Comparison of ENCODE assay signal across 8 cellular contexts in the genomic region with DNA sequence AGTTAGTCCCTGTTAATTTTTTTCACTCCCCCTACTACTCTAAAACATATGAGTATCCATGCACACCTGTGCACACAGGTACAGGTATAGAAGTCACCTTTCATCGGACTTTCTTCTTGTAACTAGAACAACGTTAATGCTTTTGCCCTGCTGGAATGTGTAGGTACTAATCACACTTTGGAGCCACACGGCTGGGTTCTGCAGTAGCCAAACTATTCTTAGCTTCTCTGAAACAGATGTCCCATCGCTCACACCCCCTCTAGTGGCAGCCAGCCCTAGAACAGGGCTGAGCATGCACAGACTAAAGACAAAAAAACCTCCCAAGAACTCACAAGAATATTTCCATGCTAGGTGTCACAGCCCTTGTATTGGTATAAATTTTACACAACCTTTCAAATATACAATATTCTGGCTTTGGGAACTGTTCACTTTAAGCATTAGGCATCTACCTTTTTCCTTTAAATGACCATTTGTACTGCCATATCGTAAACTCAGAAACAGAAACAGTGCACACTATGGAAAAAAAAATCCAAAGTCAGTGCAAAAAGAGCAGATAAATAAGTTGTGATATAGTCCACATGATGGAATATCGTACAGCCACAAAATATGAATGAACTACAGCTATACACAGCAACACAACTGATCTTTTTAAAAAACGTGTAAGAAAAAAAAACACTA.
DNase-seq lines count a peak whose midpoint lies in the region; ATAC-seq and TF ChIP-seq lines count a peak whose summit lies in the region.

No MANE protein-coding gene starts in this region.

- BruUV-seq in IMR-90 (replicated peaks; lab: Mats Ljungman, UMichigan): no TSS peak

- H3K9me3 ChIP-seq in IMR-90 (ENCODE audit: control insufficient read depth, insufficient read depth, low read length) (no peaks in the 10 kb centered on the region), smooth muscle cell (replicated peaks; ENCODE audit: low read depth) (no peaks in the 10 kb centered on the region)

- intact Hi-C loops in IMR-90 (cut with micrococcal nuclease): loop anchor here (5.0 kb wide), 2 partner anchors 391 to 649 kb away; no protein-coding TSS in a partner anchor

- H3K14ac ChIP-seq in IMR-90 (replicated peaks; ENCODE audit: low read depth, low read length): no peak overlapping the region

- no peak overlapping the region for H2BK15ac ChIP-seq in IMR-90 (ENCODE audit: low read depth, low read length)

- no peak overlapping the region for H4K5ac ChIP-seq in IMR-90 (ENCODE audit: low read depth, low read length)

- H3K4me2 ChIP-seq in IMR-90 (ENCODE audit: low read depth, low read length) (no peak overlapping the region), smooth muscle cell (no peak overlapping the region)

- no peaks in the 10 kb centered on the region for H3K9me1 ChIP-seq in IMR-90 (ENCODE audit: insufficient read depth, low read length)

- no peak overlapping the region for H3K56ac ChIP-seq in IMR-90 (ENCODE audit: extremely low read depth, insufficient read depth, low read length)

- DNase-seq in GM06990 (ENCODE audit: extremely low read depth, insufficient read length) (no peak), IMR-90 (peak; percentile 55), hepatic stellate cell (ENCODE audit: low spot score) (peak; percentile 57), smooth muscle cell (lab: John Stamatoyannopoulos, UW; ENCODE audit: unreplicated experiment) (peak; percentile 7), NK-92 (lab: John Stamatoyannopoulos, UW; ENCODE audit: unreplicated experiment) (no peak)

- H3K4me1 ChIP-seq in IMR-90 (ENCODE audit: control insufficient read depth, insufficient read depth, low read length) (no peaks in the 10 kb centered on the region), smooth muscle cell (ENCODE audit: low read depth) (no peaks in the 10 kb centered on the region)

- H2AFZ ChIP-seq in IMR-90 (replicated peaks; ENCODE audit: low read length, poor library complexity): no peak overlapping the region
- H2AFZ ChIP-seq in smooth muscle cell (ENCODE audit: low read depth): no peak overlapping the region

- H3K27ac ChIP-seq in IMR-90 (ENCODE audit: insufficient read depth, low read length) (no peak overlapping the region), angular gyrus (ENCODE audit: low read depth, low read length) (peak overlapping the region; percentile 32), smooth muscle cell (ENCODE audit: low read depth) (no peak overlapping the region)

- H2AK5ac ChIP-seq in IMR-90 (ENCODE audit: low read depth, low read length): no peak overlapping the region

- H4K8ac ChIP-seq in IMR-90 (ENCODE audit: low read depth in 2 of 2, low read length in 2 of 2): no peak overlapping the region

- POLR2A ChIA-PET in IMR-90 (lab: Charles Lee; ENCODE audit: unreplicated experiment): no interaction called here

- dilution Hi-C loops in IMR-90 (cut with HindIII; ENCODE audit: low sequenced_read_pairs, unreplicated experiment): no loop called here

- TF ChIP-seq CTCF in GM06990 (IDR thresholded peaks at IDR 0.05; ENCODE audit: insufficient read depth, low read length, poor library complexity, severe bottlenecking): peak; percentile 89
- TF ChIP-seq CTCF in IMR-90 (conservative IDR thresholded peaks at IDR 0.05; ENCODE audit: low read depth, low read length): peak; percentile 73
- peak; percentile 88 for TF ChIP-seq CTCF in smooth muscle cell (IDR thresholded peaks at IDR 0.05; ENCODE audit: borderline replicate concordance, insufficient read depth, poor library complexity, severe bottlenecking)

- in situ Hi-C loops in IMR-90 (cut with MboI; ENCODE audit: low sequenced_read_pairs): no loop called here

- no CpG with 5 or more reads among the region's 7 CpGs for WGBS in IMR-90 (ENCODE audit: extremely low coverage in 2 of 2, insufficient read length in 1 of 2), 2 experiments
- WGBS in smooth muscle cell (ENCODE audit: low lambda C conversion rate): 34% methylated on average over 7 of the region's 7 CpGs

- H3K79me2 ChIP-seq in smooth muscle cell (ENCODE audit: low read depth): no peaks in the 10 kb centered on the region

- no peak overlapping the region for H3K4ac ChIP-seq in IMR-90 (ENCODE audit: low read depth, low read length)

- H2BK5ac ChIP-seq in IMR-90 (ENCODE audit: low read depth, low read length, poor library complexity, severe bottlenecking): no peak overlapping the region

- H3K36me3 ChIP-seq in GM06990 (ENCODE audit: control insufficient read depth, insufficient read depth, low read length) (no peaks in the 10 kb centered on the region), IMR-90 (ENCODE audit: control insufficient read depth, insufficient read depth, low read length) (no peaks in the 10 kb centered on the region), smooth muscle cell (ENCODE audit: low read depth) (no peaks in the 10 kb centered on the region)

- H4K20me1 ChIP-seq in IMR-90 (ENCODE audit: insufficient read depth, low read length) (no peaks in the 10 kb centered on the region), smooth muscle cell (ENCODE audit: low read depth) (no peaks in the 10 kb centered on the region)

- H3F3A ChIP-seq in smooth muscle cell (ENCODE audit: low read depth): no peaks in the 10 kb centered on the region

- ATAC-seq in GM21737 (IDR thresholded peaks at IDR 0.05; ENCODE audit: unreplicated experiment) (peak; percentile 81), IMR-90 (ENCODE audit: low read depth) (peak; percentile 98), SK-N-SH treated with all-trans-retinoic acid at 6 μM for 48 hours (peak; percentile 99)

- H3K9ac ChIP-seq in IMR-90 (ENCODE audit: low read depth, low read length) (no peak overlapping the region), smooth muscle cell (ENCODE audit: low read depth) (no peak overlapping the region)

- no peak for TF ChIP-seq POLR2A in IMR-90 (IDR thresholded peaks at IDR 0.05; ENCODE audit: low read depth, low read length)

- no peaks in the 10 kb centered on the region for H3K79me1 ChIP-seq in IMR-90 (ENCODE audit: low read depth in 1 of 2, low read length in 2 of 2)

- H3K18ac ChIP-seq in IMR-90 (ENCODE audit: low read depth, low read length): no peak overlapping the region

- no peak overlapping the region for H3K4me3 ChIP-seq in GM06990 (replicated peaks; ENCODE audit: low read depth, low read length)
- H3K4me3 ChIP-seq in IMR-90 (ENCODE audit: insufficient read depth, low read depth, low read length): no peak overlapping the region
- no peak overlapping the region for H3K4me3 ChIP-seq in smooth muscle cell

- TF ChIP-seq RAD21 in IMR-90 (IDR thresholded peaks at IDR 0.05; ENCODE audit: low read length): peak; percentile 62

- no peaks in the 10 kb centered on the region for H3K27me3 ChIP-seq in GM06990 (replicated peaks; ENCODE audit: control insufficient read depth, insufficient read depth, low read length)
- peaks cover 11% of the 10 kb centered on the region for H3K27me3 ChIP-seq in IMR-90 (ENCODE audit: control insufficient read depth, insufficient read depth, low read length)
- H3K27me3 ChIP-seq in smooth muscle cell (ENCODE audit: low read depth): no peaks in the 10 kb centered on the region

- CTCF ChIA-PET in IMR-90 (lab: Yijun Ruan, JAX): interaction anchor here (0.9 to 3.1 kb wide), 9 partner anchors 8 to 72 kb away, joined by 3 to 11 read pairs (median 5); no protein-coding TSS in a partner anchor

- H2AK9ac ChIP-seq in IMR-90 (replicated peaks; ENCODE audit: low read depth, low read length, poor library complexity): no peak overlapping the region

- no peak overlapping the region for H2BK120ac ChIP-seq in IMR-90 (ENCODE audit: low read depth, low read length)

- no peak overlapping the region for H3K23ac ChIP-seq in IMR-90 (ENCODE audit: low read depth, low read length)

- no peak overlapping the region for H4K91ac ChIP-seq in IMR-90 (ENCODE audit: insufficient read depth, low read depth, low read length)

- no peak overlapping the region for H2BK20ac ChIP-seq in IMR-90 (ENCODE audit: low read depth, low read length)

TF ChIP-seq in IMR-90, 13 proteins besides CTCF, POLR2A, EP300 and RAD21:
- peak; percentile 63 for TF ChIP-seq SMC3 (IDR thresholded peaks at IDR 0.05; ENCODE audit: low read depth, low read length)
- TF ChIP-seq CHD1 (IDR thresholded peaks at IDR 0.05; ENCODE audit: low read depth, low read length): no peak

TF ChIP-seq in SK-N-SH treated with all-trans-retinoic acid at 6 μM for 48 hours, 23 proteins besides CTCF, POLR2A, EP300 and RAD21 (continues in another document):
- TF ChIP-seq ZNF8 (CRISPR knock-in tag; IDR thresholded peaks at IDR 0.05) (no peak), CSDC2 (CRISPR knock-in tag; IDR thresholded peaks at IDR 0.05) (no peak), BACH2 (CRISPR knock-in tag; IDR thresholded peaks at IDR 0.05; ENCODE audit: borderline replicate concordance) (no peak), ZFP30 (CRISPR knock-in tag; IDR thresholded peaks at IDR 0.05) (no peak), TCF4 (CRISPR knock-in tag; IDR thresholded peaks at IDR 0.05; ENCODE audit: borderline replicate concordance) (no peak), ZFP3 (CRISPR knock-in tag; IDR thresholded peaks at IDR 0.05) (no peak), ARNTL (CRISPR knock-in tag; IDR thresholded peaks at IDR 0.05; ENCODE audit: borderline replicate concordance, low read depth) (no peak)
- TF ChIP-seq, protein P1, sequence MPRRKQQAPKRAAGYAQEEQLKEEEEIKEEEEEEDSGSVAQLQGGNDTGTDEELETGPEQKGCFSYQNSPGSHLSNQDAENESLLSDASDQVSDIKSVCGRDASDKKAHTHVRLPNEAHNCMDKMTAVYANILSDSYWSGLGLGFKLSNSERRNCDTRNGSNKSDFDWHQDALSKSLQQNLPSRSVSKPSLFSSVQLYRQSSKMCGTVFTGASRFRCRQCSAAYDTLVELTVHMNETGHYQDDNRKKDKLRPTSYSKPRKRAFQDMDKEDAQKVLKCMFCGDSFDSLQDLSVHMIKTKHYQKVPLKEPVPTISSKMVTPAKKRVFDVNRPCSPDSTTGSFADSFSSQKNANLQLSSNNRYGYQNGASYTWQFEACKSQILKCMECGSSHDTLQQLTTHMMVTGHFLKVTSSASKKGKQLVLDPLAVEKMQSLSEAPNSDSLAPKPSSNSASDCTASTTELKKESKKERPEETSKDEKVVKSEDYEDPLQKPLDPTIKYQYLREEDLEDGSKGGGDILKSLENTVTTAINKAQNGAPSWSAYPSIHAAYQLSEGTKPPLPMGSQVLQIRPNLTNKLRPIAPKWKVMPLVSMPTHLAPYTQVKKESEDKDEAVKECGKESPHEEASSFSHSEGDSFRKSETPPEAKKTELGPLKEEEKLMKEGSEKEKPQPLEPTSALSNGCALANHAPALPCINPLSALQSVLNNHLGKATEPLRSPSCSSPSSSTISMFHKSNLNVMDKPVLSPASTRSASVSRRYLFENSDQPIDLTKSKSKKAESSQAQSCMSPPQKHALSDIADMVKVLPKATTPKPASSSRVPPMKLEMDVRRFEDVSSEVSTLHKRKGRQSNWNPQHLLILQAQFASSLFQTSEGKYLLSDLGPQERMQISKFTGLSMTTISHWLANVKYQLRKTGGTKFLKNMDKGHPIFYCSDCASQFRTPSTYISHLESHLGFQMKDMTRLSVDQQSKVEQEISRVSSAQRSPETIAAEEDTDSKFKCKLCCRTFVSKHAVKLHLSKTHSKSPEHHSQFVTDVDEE (CRISPR knock-in tag; IDR thresholded peaks at IDR 0.05): no peak

Comparison
In these comparisons a context has a peak if more than half of its experiments do, and no peak if none do; other contexts are left out.
1. DNase-seq: peak in IMR-90 (single experiment), hepatic stellate cell (single experiment) and smooth muscle cell (single experiment); none in GM06990 (single experiment) and NK-92 (single experiment).
2. Peak in every context shown above with its lines, with median percentiles within 50 percentile points of each other: CTCF ChIP-seq and ATAC-seq.